Comparison of ENCODE assay signal across 8 cellular contexts in the genomic region with DNA sequence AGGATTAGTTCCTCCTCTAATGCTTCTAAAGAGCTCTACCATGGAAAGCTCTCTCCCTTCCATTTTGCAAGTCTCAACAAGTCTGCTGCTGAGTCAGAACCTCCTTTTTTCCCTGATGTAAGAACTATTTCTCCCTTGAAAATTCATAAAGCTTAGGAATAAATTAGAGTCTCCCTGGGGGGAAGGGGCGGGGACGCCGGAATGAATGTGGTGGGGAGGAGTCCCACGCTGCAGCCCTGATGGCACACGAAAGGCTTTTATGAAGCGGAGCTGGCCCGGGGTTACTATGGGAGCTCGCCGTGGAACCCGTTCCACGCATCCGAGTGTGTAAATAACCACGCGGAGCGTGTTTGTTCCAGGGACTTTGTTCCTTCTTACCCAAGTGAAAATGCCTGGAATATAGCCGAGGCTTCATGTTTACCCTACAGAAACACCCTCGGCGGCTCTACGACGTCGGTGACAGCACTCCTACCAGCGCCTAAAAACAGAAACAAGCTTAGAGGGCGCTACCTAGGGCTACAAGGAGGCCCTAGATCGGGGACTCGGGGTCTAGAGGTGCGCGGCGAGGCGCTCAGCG. TPM values are rescaled to one million over a fixed set of nuclear protein-coding genes. Genes with fewer than 3 reads are reported as not detected.
DNase-seq lines count a peak whose midpoint lies in the region; ATAC-seq and TF ChIP-seq lines count a peak whose summit lies in the region.

No MANE protein-coding gene starts in this region.

- H3K36me3 ChIP-seq in BLaER1 = no peaks in the 10 kb centered on the region
- no peaks in the 10 kb centered on the region for H3K36me3 ChIP-seq in NT2/D1 (ENCODE audit: insufficient read depth, insufficient read length, low read length)

- H3K4me1 ChIP-seq in BLaER1 (peaks cover 16% of the 10 kb centered on the region), NT2/D1 (ENCODE audit: insufficient read depth, insufficient read length) (no peaks in the 10 kb centered on the region)

- peak overlapping the region; percentile 72 for H3K4me2 ChIP-seq in BLaER1

- H3K9me3 ChIP-seq in BLaER1 = peaks cover 5% of the 10 kb centered on the region
- no peaks in the 10 kb centered on the region for H3K9me3 ChIP-seq in NT2/D1 (ENCODE audit: insufficient read depth, low read length)

- peak overlapping the region; percentile 87 for H3K27ac ChIP-seq in BLaER1

- no peaks in the 10 kb centered on the region for H3K27me3 Mint-ChIP-seq in activated T-helper 2 cell treated with anti-CD3 and anti-CD28 coated beads, Interferon-gamma antibody, Interleukin-2, Interleukin-4, amounts not matched to agents 10 μg/mL and 5 μg/mL and 100 μg/mL, durations not matched to agents 14 hours and 24 hours and 36 hours (ENCODE audit: low read depth)
- peaks cover 0 to 2% (median 0%) of the 10 kb centered on the region in 5 donors for H3K27me3 Mint-ChIP-seq in naive thymus-derived CD8-positive, alpha-beta T cell

- H3K4me3 ChIP-seq in BLaER1 (peak overlapping the region; percentile 88), NT2/D1 (ENCODE audit: insufficient read length, low read depth) (peak overlapping the region; percentile 84), fibroblast of pulmonary artery (replicated peaks; ENCODE audit: low read depth, low read length) (peak overlapping the region; percentile 75)

- H3K4me3 Mint-ChIP-seq in activated T-helper 2 cell treated with anti-CD3 and anti-CD28 coated beads, Interferon-gamma antibody, Interleukin-2, Interleukin-4, amounts not matched to agents 10 μg/mL and 5 μg/mL and 100 μg/mL, durations not matched to agents 14 hours and 24 hours and 36 hours (ENCODE audit: low read depth) = peak overlapping the region; percentile 87
- H3K4me3 Mint-ChIP-seq in naive thymus-derived CD8-positive, alpha-beta T cell = peak overlapping the region; percentile 90 to 96 (median 94)

- peaks cover 4% of the 10 kb centered on the region for H3K9me3 Mint-ChIP-seq in activated T-helper 2 cell treated with anti-CD3 and anti-CD28 coated beads, Interferon-gamma antibody, Interleukin-2, Interleukin-4, amounts not matched to agents 10 μg/mL and 5 μg/mL and 100 μg/mL, durations not matched to agents 14 hours and 24 hours and 36 hours
- no peaks in the 10 kb centered on the region for H3K9me3 Mint-ChIP-seq in naive thymus-derived CD8-positive, alpha-beta T cell

- H3K27me3 ChIP-seq in BLaER1 = peaks cover 27% of the 10 kb centered on the region
- H3K27me3 ChIP-seq in NT2/D1 (ENCODE audit: insufficient read depth, insufficient read length) = no peaks in the 10 kb centered on the region

- H3K4me1 Mint-ChIP-seq in activated T-helper 2 cell treated with anti-CD3 and anti-CD28 coated beads, Interferon-gamma antibody, Interleukin-2, Interleukin-4, amounts not matched to agents 10 μg/mL and 5 μg/mL and 100 μg/mL, durations not matched to agents 14 hours and 24 hours and 36 hours (ENCODE audit: low read depth) = peaks cover 35% of the 10 kb centered on the region
- H3K4me1 Mint-ChIP-seq in naive thymus-derived CD8-positive, alpha-beta T cell = peaks cover 8 to 21% (median 18%) of the 10 kb centered on the region in 4 donors

- peaks cover 22% of the 10 kb centered on the region for H4K20me1 ChIP-seq in BLaER1

- ATAC-seq in GM19035 (IDR thresholded peaks at IDR 0.05; ENCODE audit: unreplicated experiment) = peak; percentile 20
- peak; percentile 25 for ATAC-seq in HG03280 (IDR thresholded peaks at IDR 0.05; ENCODE audit: unreplicated experiment)
- peak; percentile 31 to 33 for ATAC-seq in naive thymus-derived CD8-positive, alpha-beta T cell
- ATAC-seq in stimulated activated naive CD8-positive, alpha-beta T cell treated with anti-CD3 and anti-CD28 coated beads, Interleukin-15, Interleukin-2, amounts not matched to agents 100 U/mL and 50 U/mL, for 24 hours = peak; percentile 28

- DNase-seq in NT2/D1 (ENCODE audit: low read depth, low spot score) (no peak), fibroblast of pulmonary artery (ENCODE audit: low read depth) (peak; percentile 92)
- DNase-seq in activated T-helper 2 cell treated with anti-CD3 and anti-CD28 coated beads, Interferon-gamma antibody, Interleukin-2, Interleukin-4, amounts not matched to agents 10 μg/mL and 5 μg/mL and 100 μg/mL, durations not matched to agents 14 hours and 24 hours and 36 hours (ENCODE audit: low spot score) = peak; percentile 43
- peak in 6 of 10 donors; percentile 19 to 78 (median 36) for DNase-seq in naive thymus-derived CD8-positive, alpha-beta T cell
- DNase-seq in stimulated activated naive CD8-positive, alpha-beta T cell treated with anti-CD3 and anti-CD28 coated beads, Interleukin-15, Interleukin-2, amounts not matched to agents 100 U/mL and 50 U/mL, for 24 hours = peak; percentile 57

- peak; percentile 4 for TF ChIP-seq CTCF in fibroblast of pulmonary artery (IDR thresholded peaks at IDR 0.05; ENCODE audit: low read length, missing control alignments)

- peaks cover 18% of the 10 kb centered on the region for H3K36me3 Mint-ChIP-seq in activated T-helper 2 cell treated with anti-CD3 and anti-CD28 coated beads, Interferon-gamma antibody, Interleukin-2, Interleukin-4, amounts not matched to agents 10 μg/mL and 5 μg/mL and 100 μg/mL, durations not matched to agents 14 hours and 24 hours and 36 hours (ENCODE audit: low read depth)
- H3K36me3 Mint-ChIP-seq in naive thymus-derived CD8-positive, alpha-beta T cell = no peaks in the 10 kb centered on the region

- POLR2A ChIA-PET in naive thymus-derived CD8-positive, alpha-beta T cell (lab: Charles Lee) = interaction anchor here (0.7 to 1.4 kb wide), 5 partner anchors 14 to 1374 kb away, joined by 3 to 11 read pairs (median 3); a partner anchor contains a TSS

- peak overlapping the region; percentile 92 for H3K27ac Mint-ChIP-seq in activated T-helper 2 cell treated with anti-CD3 and anti-CD28 coated beads, Interferon-gamma antibody, Interleukin-2, Interleukin-4, amounts not matched to agents 10 μg/mL and 5 μg/mL and 100 μg/mL, durations not matched to agents 14 hours and 24 hours and 36 hours
- peak overlapping the region; percentile 94 to 98 (median 97) for H3K27ac Mint-ChIP-seq in naive thymus-derived CD8-positive, alpha-beta T cell

- H3K9ac ChIP-seq in BLaER1 = peak overlapping the region; percentile 86
- peak overlapping the region; percentile 93 for H3K9ac ChIP-seq in NT2/D1 (ENCODE audit: insufficient read length, low read depth)

- intact Hi-C loops in activated T-helper 2 cell treated with anti-CD3 and anti-CD28 coated beads, Interferon-gamma antibody, Interleukin-2, Interleukin-4, amounts not matched to agents 10 μg/mL and 5 μg/mL and 100 μg/mL, durations not matched to agents 14 hours and 24 hours and 36 hours (cut with micrococcal nuclease) = loop anchor here (5.0 to 10.0 kb wide), 5 partner anchors 79 to 1519 kb away; a partner anchor contains a TSS

RNA-seq across cellular contexts. Expression of a gene that starts 0.9 kb away (rescaled TPM):
- total RNA-seq in activated T-helper 2 cell treated with anti-CD3 and anti-CD28 coated beads, Interferon-gamma antibody, Interleukin-2, Interleukin-4, amounts not matched to agents 10 μg/mL and 5 μg/mL and 100 μg/mL, durations not matched to agents 14 hours and 24 hours and 36 hours = 11.0 and 12.3 TPM in 2 replicates
- total RNA-seq in naive thymus-derived CD8-positive, alpha-beta T cell = 10 to 100 TPM; 15.8 to 17.0 TPM
- polyA plus RNA-seq in naive thymus-derived CD8-positive, alpha-beta T cell = 1 to 10 TPM in 1 of 3 donors, under 1 TPM in 2; 0.68 to 1.7 (median 0.91) TPM
